Comparison of ENCODE assay signal across 11 cellular contexts in genomic region chr7:130945411-130945811, GRCh38.
A peak's percentile ranks its signal among the peaks of the same experiment; 100 is the strongest.
DNase-seq lines count a peak whose midpoint lies in the region; ATAC-seq and TF ChIP-seq lines count a peak whose summit lies in the region.
"Had no signal": no experiment of that assay in that cellular context is flagged by ENCODE, and none has a peak within 500 bp of the region (broad histone marks: within the 10 kb centered on the region; RNA-seq: fewer than 3 reads in every experiment).

No MANE protein-coding gene starts in this region.

- peaks cover 55% of the 10 kb centered on the region for H3K36me3 Mint-ChIP-seq in T-helper 1 cell treated with Interleukin-12 subunit alpha and Interleukin-12 subunit beta and Interleukin-4 antibody, amounts not matched to agents 30 μg/mL and 1 μg/mL, for 36 hours (ENCODE audit: low read depth)
- H3K36me3 Mint-ChIP-seq in stimulated activated naive B cell treated with anti-CD40 and anti-IgM and Interleukin-4, amounts not matched to agents 10 μg/mL and 1 μg/mL and 100 μg/mL, for 72 hours, result peaks cover 37 to 61% of the 10 kb centered on the region in 2 donors

- peaks cover 9 to 54% (median 14%) of the 10 kb centered on the region in 4 donors for H3K4me1 ChIP-seq in transverse colon

- no peak overlapping the region for H3K4me3 ChIP-seq in transverse colon
- H3K4me3 ChIP-seq in foreskin fibroblast (ENCODE audit: low read depth in 1 of 2, low read length in 2 of 2), result no peak overlapping the region
- H3K4me3 ChIP-seq: K562 had no signal

- TF ChIP-seq EP300 in transverse colon (IDR thresholded peaks at IDR 0.05; ENCODE audit: low read depth), result no peak

- H3K4me3 Mint-ChIP-seq in T-helper 1 cell treated with Interleukin-12 subunit alpha and Interleukin-12 subunit beta and Interleukin-4 antibody, amounts not matched to agents 30 μg/mL and 1 μg/mL, for 36 hours, result no peak overlapping the region
- peak overlapping the region; percentile 14 to 65 for H3K4me3 Mint-ChIP-seq in stimulated activated naive B cell treated with anti-CD40 and anti-IgM and Interleukin-4, amounts not matched to agents 10 μg/mL and 1 μg/mL and 100 μg/mL, for 72 hours

- no peak for TF ChIP-seq CTCF in transverse colon (IDR thresholded peaks at IDR 0.05)
- TF ChIP-seq CTCF in foreskin fibroblast (IDR thresholded peaks at IDR 0.05; ENCODE audit: low read depth, low read length), result no peak

- peak; percentile 38 for ATAC-seq in HG03442 (IDR thresholded peaks at IDR 0.05; ENCODE audit: unreplicated experiment)
- ATAC-seq in stimulated activated naive B cell treated with anti-CD40 and anti-IgM and Interleukin-4, amounts not matched to agents 10 μg/mL and 1 μg/mL and 100 μg/mL, for 72 hours (replicated peaks), result peak; percentile 72 to 77
- ATAC-seq: K562 had no signal

- peaks cover 69% of the 10 kb centered on the region for H3K4me1 Mint-ChIP-seq in T-helper 1 cell treated with Interleukin-12 subunit alpha and Interleukin-12 subunit beta and Interleukin-4 antibody, amounts not matched to agents 30 μg/mL and 1 μg/mL, for 36 hours (ENCODE audit: low read depth)
- peaks cover 47 to 69% of the 10 kb centered on the region in 2 donors for H3K4me1 Mint-ChIP-seq in stimulated activated naive B cell treated with anti-CD40 and anti-IgM and Interleukin-4, amounts not matched to agents 10 μg/mL and 1 μg/mL and 100 μg/mL, for 72 hours

- H3K36me3 ChIP-seq in transverse colon, result no peaks in the 10 kb centered on the region

- H3K27ac ChIP-seq in caudate nucleus (ENCODE audit: low read depth, low read length) (peak overlapping the region; percentile 23), transverse colon (peak overlapping the region in 2 of 4 donors; percentile 5 to 85)
- H3K27ac ChIP-seq: 22Rv1 had no signal

- DNase-seq in T-helper 1 cell (no peak), caudate nucleus (lab: John Stamatoyannopoulos, UW) (no peak), transverse colon (no peak), foreskin fibroblast (no peak)
- no peak for DNase-seq in stimulated activated naive B cell treated with anti-CD40 and anti-IgM and Interleukin-4, amounts not matched to agents 10 μg/mL and 1 μg/mL and 100 μg/mL, for 72 hours
- DNase-seq in stimulated activated naive CD4-positive, alpha-beta T cell treated with Interleukin-2 at 50 U/mL for 16 hours (lab: John Stamatoyannopoulos, UW), result no peak
- DNase-seq: NCI-H69 had no signal

- no peaks in the 10 kb centered on the region for H3K27me3 ChIP-seq in transverse colon

- TF ChIP-seq POLR2A in transverse colon (IDR thresholded peaks at IDR 0.05), result no peak

- in situ Hi-C loops in transverse colon (cut with MboI; ENCODE audit: low pct_ligation_motif_present in 1 of 4, low pct_unique_long_range_greater_than_20kb in 1 of 4, low sequenced_read_pairs in 3 of 4), result no loop called here

- 67 to 78% methylated on average over 2 to 5 of the region's 5 CpGs for WGBS in transverse colon (ENCODE audit: low coverage in 1 of 2), 2 donors

- H3K27ac Mint-ChIP-seq in T-helper 1 cell treated with Interleukin-12 subunit alpha and Interleukin-12 subunit beta and Interleukin-4 antibody, amounts not matched to agents 30 μg/mL and 1 μg/mL, for 36 hours, result peak overlapping the region; percentile 46
- peak overlapping the region; percentile 89 for H3K27ac Mint-ChIP-seq in stimulated activated naive B cell treated with anti-CD40 and anti-IgM and Interleukin-4, amounts not matched to agents 10 μg/mL and 1 μg/mL and 100 μg/mL, for 72 hours

- H3K27me3 Mint-ChIP-seq in T-helper 1 cell treated with Interleukin-12 subunit alpha and Interleukin-12 subunit beta and Interleukin-4 antibody, amounts not matched to agents 30 μg/mL and 1 μg/mL, for 36 hours (ENCODE audit: low read depth), result no peaks in the 10 kb centered on the region
- no peaks in the 10 kb centered on the region for H3K27me3 Mint-ChIP-seq in stimulated activated naive B cell treated with anti-CD40 and anti-IgM and Interleukin-4, amounts not matched to agents 10 μg/mL and 1 μg/mL and 100 μg/mL, for 72 hours

- intact Hi-C loops in transverse colon (cut with DNase I; ENCODE audit: low total_unique reads), result no loop called here

- H3K9me3 ChIP-seq in transverse colon, result no peaks in the 10 kb centered on the region

- no peaks in the 10 kb centered on the region for H3K9me3 Mint-ChIP-seq in T-helper 1 cell treated with Interleukin-12 subunit alpha and Interleukin-12 subunit beta and Interleukin-4 antibody, amounts not matched to agents 30 μg/mL and 1 μg/mL, for 36 hours
- no peaks in the 10 kb centered on the region for H3K9me3 Mint-ChIP-seq in stimulated activated naive B cell treated with anti-CD40 and anti-IgM and Interleukin-4, amounts not matched to agents 10 μg/mL and 1 μg/mL and 100 μg/mL, for 72 hours
